Comparison of ENCODE assay signal across 1 cellular context in genomic region chr9:93501406-93501805, GRCh38.
TF ChIP-seq lines count a peak whose summit lies in the region.

No MANE protein-coding gene starts in this region.

TF ChIP-seq in K562, 482 proteins besides CTCF, POLR2A, EP300 and RAD21 (continued from another document):
- TF ChIP-seq ATF4 (CRISPR knock-in tag; IDR thresholded peaks at IDR 0.05) = no peak
